25 cellular contexts compared by ENCODE assay signal in the genomic region with DNA sequence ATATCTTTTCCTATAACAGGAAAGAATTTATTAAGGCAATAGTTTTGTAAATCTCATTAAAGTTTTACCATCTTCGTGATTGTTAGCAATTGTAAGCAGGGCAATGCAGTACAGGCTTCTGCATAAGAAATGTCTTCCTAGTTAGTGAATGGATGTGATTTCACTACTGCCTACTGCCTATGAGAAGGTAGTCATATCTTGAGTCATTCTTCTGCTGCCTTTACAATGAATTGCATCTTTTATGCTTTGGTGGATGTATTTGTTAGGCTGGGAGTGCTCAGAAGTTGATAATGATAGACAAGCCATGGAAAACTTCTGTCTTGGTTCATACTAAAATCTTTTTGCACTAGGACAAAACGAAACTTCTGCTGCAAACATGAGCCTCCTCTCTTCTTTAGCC.
"Had no signal": no experiment of that assay in that cellular context is flagged by ENCODE, and none has a peak within 500 bp of the region (broad histone marks: within the 10 kb centered on the region; RNA-seq: fewer than 3 reads in every experiment).

No MANE protein-coding gene starts in this region.

- H3K36me3 ChIP-seq: left ventricle myocardium inferior, stomach, thyroid gland, upper lobe of right lung had no signal

- H3K4me3 ChIP-seq: left ventricle myocardium inferior, lung, stomach, thyroid gland, upper lobe of right lung had no signal

- H3K4me1 ChIP-seq: upper lobe of right lung had no signal

- H3K27ac ChIP-seq: left ventricle myocardium inferior, thyroid gland, upper lobe of right lung had no signal

- DNase-seq: activated CD4-positive, alpha-beta T cell treated with anti-CD3 and anti-CD28 coated beads for 1 hour; activated CD4-positive, alpha-beta T cell treated with anti-CD3 and anti-CD28 coated beads, Interleukin-2, amount 50 U/mL, for 1 hour; activated CD8-positive, alpha-beta T cell treated with anti-CD3 and anti-CD28 coated beads for 36 hours; activated naive CD8-positive, alpha-beta T cell treated with anti-CD3 and anti-CD28 coated beads, Interleukin-2, amount 50 U/mL, for 24 hours; activated T-cell treated with anti-CD3 and anti-CD28 coated beads, Interleukin-2, amount 50 U/mL, for 4 hours; cortex of kidney; effector memory CD8-positive, alpha-beta T cell; left ventricle myocardium inferior; mesendoderm; natural killer cell; small intestine; stimulated activated CD4-positive, alpha-beta T cell treated with anti-CD3 and anti-CD28 coated beads, Interleukin-1b, Interleukin-23, amount 100 ng/mL, for 48 hours; stimulated activated CD4-positive, alpha-beta T cell treated with anti-CD3 and anti-CD28 coated beads, Interleukin-4, amount 100 ng/mL, for 4 hours; stimulated activated CD8-positive, alpha-beta memory T cell treated with anti-CD3 and anti-CD28 coated beads, Interleukin-4, amount 100 ng/mL, for 48 hours; stomach; SW 1271; T-helper 9 cell; thyroid gland; upper lobe of right lung had no signal

- ATAC-seq: activated CD8-positive, alpha-beta T cell treated with anti-CD3 and anti-CD28 coated beads for 36 hours; activated naive CD8-positive, alpha-beta T cell treated with anti-CD3 and anti-CD28 coated beads, Interleukin-2, amount 50 U/mL, for 24 hours; activated T-cell treated with anti-CD3 and anti-CD28 coated beads, Interleukin-2, amount 50 U/mL, for 4 hours; activated T-helper 17 cell treated with anti-CD3 and anti-CD28 coated beads, Interleukin-2, amount 50 U/mL, for 72 hours; effector memory CD8-positive, alpha-beta T cell; natural killer cell; sciatic nerve; stimulated activated memory B cell treated with anti-CD40 and anti-IgM and Interleukin-4, amounts not matched to agents 10 μg/mL and 1 μg/mL and 100 μg/mL, for 72 hours; upper lobe of right lung had no signal

- FAIRE-seq: islet of Langerhans, small intestine, TTC549 had no signal

- H3K27me3 ChIP-seq: stomach, thyroid gland, upper lobe of right lung had no signal

- H3K9me3 ChIP-seq: stomach, thyroid gland, upper lobe of right lung had no signal
